10 cellular contexts compared by ENCODE assay signal in genomic region chr1:65527211-65527610, GRCh38.
DNase-seq lines count a peak whose midpoint lies in the region; ATAC-seq, FAIRE-seq and TF ChIP-seq lines count a peak whose summit lies in the region.
"Had no signal": no experiment of that assay in that cellular context is flagged by ENCODE, and none has a peak within 500 bp of the region (broad histone marks: within the 10 kb centered on the region; RNA-seq: fewer than 3 reads in every experiment).

No MANE protein-coding gene starts in this region.

- no peak for TF ChIP-seq CTCF in thoracic aorta (IDR thresholded peaks at IDR 0.05)

- no peaks in the 10 kb centered on the region for H3K9me3 ChIP-seq in adipocyte (ENCODE audit: control insufficient read depth, low read length)
- H3K9me3 ChIP-seq in thoracic aorta, result no peaks in the 10 kb centered on the region
- H3K9me3 ChIP-seq: mucosa of descending colon had no signal

- no peak for FAIRE-seq in frontal cortex (lab: Jason Lieb, UNC)

- intact Hi-C loops in activated T-helper 2 cell treated with anti-CD3 and anti-CD28 coated beads, Interferon-gamma antibody, Interleukin-2, Interleukin-4, amounts not matched to agents 10 μg/mL and 5 μg/mL and 100 μg/mL, durations not matched to agents 14 hours and 24 hours and 36 hours (cut with micrococcal nuclease), result no loop called here

- no peak overlapping the region for H3K27ac ChIP-seq in thoracic aorta
- no peak overlapping the region for H3K27ac ChIP-seq in substantia nigra (ENCODE audit: low read depth, low read length, poor library complexity, severe bottlenecking)

- H3K4me1 Mint-ChIP-seq in activated T-helper 2 cell treated with anti-CD3 and anti-CD28 coated beads, Interferon-gamma antibody, Interleukin-2, Interleukin-4, amounts not matched to agents 10 μg/mL and 5 μg/mL and 100 μg/mL, durations not matched to agents 14 hours and 24 hours and 36 hours (ENCODE audit: low read depth), result peaks cover 4% of the 10 kb centered on the region

- H3K4me3 Mint-ChIP-seq in activated T-helper 2 cell treated with anti-CD3 and anti-CD28 coated beads, Interferon-gamma antibody, Interleukin-2, Interleukin-4, amounts not matched to agents 10 μg/mL and 5 μg/mL and 100 μg/mL, durations not matched to agents 14 hours and 24 hours and 36 hours (ENCODE audit: low read depth), result no peak overlapping the region

- peak overlapping the region; percentile 73 for H3K4me3 ChIP-seq in adipocyte (ENCODE audit: low read length)
- H3K4me3 ChIP-seq in thoracic aorta, result peak overlapping the region; percentile 1
- H3K4me3 ChIP-seq: mucosa of descending colon had no signal

- H3K36me3 ChIP-seq in adipocyte (ENCODE audit: control insufficient read depth, insufficient read depth, low read length, severe bottlenecking) (no peaks in the 10 kb centered on the region), thoracic aorta (no peaks in the 10 kb centered on the region)

- H3K4me1 ChIP-seq in adipocyte (ENCODE audit: control insufficient read depth, insufficient read depth, low read length) (peaks cover 23% of the 10 kb centered on the region), thoracic aorta (ENCODE audit: control insufficient read depth in 1 of 2, low read depth in 2 of 2) (peaks cover 10 to 25% of the 10 kb centered on the region in 2 donors)

- DNase-seq in GM04504 (ENCODE audit: low read depth), result peak; percentile 52
- peak; percentile 86 for DNase-seq in adipocyte (ENCODE audit: low read depth)
- peak; percentile 11 to 23 for DNase-seq in frontal cortex (ENCODE audit: low spot score in 2 of 2)
- DNase-seq in thoracic aorta (ENCODE audit: low spot score), result no peak
- DNase-seq in activated T-helper 2 cell treated with anti-CD3 and anti-CD28 coated beads, Interferon-gamma antibody, Interleukin-2, Interleukin-4, amounts not matched to agents 10 μg/mL and 5 μg/mL and 100 μg/mL, durations not matched to agents 14 hours and 24 hours and 36 hours (ENCODE audit: low spot score), result no peak
- DNase-seq in substantia nigra (lab: John Stamatoyannopoulos, UW), result no peak
- DNase-seq: activated CD4-positive, alpha-beta T cell treated with anti-CD3 and anti-CD28 coated beads for 48 hours; mucosa of descending colon; NCI-H187 treated with DMSO at 0.1 percent for 48 hours had no signal

- H3K27me3 Mint-ChIP-seq in activated T-helper 2 cell treated with anti-CD3 and anti-CD28 coated beads, Interferon-gamma antibody, Interleukin-2, Interleukin-4, amounts not matched to agents 10 μg/mL and 5 μg/mL and 100 μg/mL, durations not matched to agents 14 hours and 24 hours and 36 hours (ENCODE audit: low read depth), result peaks cover 37% of the 10 kb centered on the region

- H3K9ac ChIP-seq in adipocyte (ENCODE audit: low read length), result peak overlapping the region; percentile 65

- no peaks in the 10 kb centered on the region for H3K36me3 Mint-ChIP-seq in activated T-helper 2 cell treated with anti-CD3 and anti-CD28 coated beads, Interferon-gamma antibody, Interleukin-2, Interleukin-4, amounts not matched to agents 10 μg/mL and 5 μg/mL and 100 μg/mL, durations not matched to agents 14 hours and 24 hours and 36 hours (ENCODE audit: low read depth)

- H3K27ac Mint-ChIP-seq in activated T-helper 2 cell treated with anti-CD3 and anti-CD28 coated beads, Interferon-gamma antibody, Interleukin-2, Interleukin-4, amounts not matched to agents 10 μg/mL and 5 μg/mL and 100 μg/mL, durations not matched to agents 14 hours and 24 hours and 36 hours, result no peak overlapping the region

- H3K27me3 ChIP-seq in adipocyte (replicated peaks; ENCODE audit: control insufficient read depth, insufficient read depth, low read length) (peaks cover 6% of the 10 kb centered on the region), thoracic aorta (replicated peaks; ENCODE audit: insufficient read depth) (no peaks in the 10 kb centered on the region)

- ATAC-seq in thoracic aorta (ENCODE audit: insufficient number of reproducible peaks, low FRiP score, low read depth) (peak; percentile 13), HG03108 (IDR thresholded peaks at IDR 0.05; ENCODE audit: unreplicated experiment) (no peak)
- ATAC-seq: mucosa of descending colon had no signal

- H3K9me3 Mint-ChIP-seq in activated T-helper 2 cell treated with anti-CD3 and anti-CD28 coated beads, Interferon-gamma antibody, Interleukin-2, Interleukin-4, amounts not matched to agents 10 μg/mL and 5 μg/mL and 100 μg/mL, durations not matched to agents 14 hours and 24 hours and 36 hours, result no peaks in the 10 kb centered on the region

Comparison
In these comparisons a context has a peak if more than half of its experiments do, and no peak if none do; other contexts are left out.
1. DNase-seq: peak in GM04504 (single experiment), adipocyte (single experiment) and frontal cortex (2 of 2); none in thoracic aorta (single experiment), activated T-helper 2 cell treated with anti-CD3 and anti-CD28 coated beads, Interferon-gamma antibody, Interleukin-2, Interleukin-4, amounts not matched to agents 10 μg/mL and 5 μg/mL and 100 μg/mL, durations not matched to agents 14 hours and 24 hours and 36 hours (single experiment) and substantia nigra (0 of 49).